Comparison of ENCODE assay signal across 9 cellular contexts in genomic region chr5:57494104-57495098, GRCh38. TPM values are rescaled to one million over a fixed set of nuclear protein-coding genes. Genes with fewer than 3 reads are reported as not detected.
DNase-seq lines count a peak whose midpoint lies in the region; ATAC-seq and TF ChIP-seq lines count a peak whose summit lies in the region.
"Had no signal": no experiment of that assay in that cellular context is flagged by ENCODE, and none has a peak within 500 bp of the region (broad histone marks: within the 10 kb centered on the region; RNA-seq: fewer than 3 reads in every experiment).

No MANE protein-coding gene starts in this region.

- H3K79me2 ChIP-seq in mesendoderm (ENCODE audit: control insufficient read depth, insufficient read depth, low read length) = no peaks in the 10 kb centered on the region

- H4K5ac ChIP-seq in mesendoderm (ENCODE audit: low read length) = no peak overlapping the region

- H3K27me3 ChIP-seq in mesendoderm (ENCODE audit: insufficient read depth, low read length, poor library complexity) (no peaks in the 10 kb centered on the region), upper lobe of right lung (no peaks in the 10 kb centered on the region)
- H3K27me3 ChIP-seq: thyroid gland had no signal

- no peak overlapping the region for H4K8ac ChIP-seq in mesendoderm (ENCODE audit: low read depth, low read length)

- H2AK5ac ChIP-seq in mesendoderm (ENCODE audit: low read length) = no peak overlapping the region

- H3K9me3 ChIP-seq in upper lobe of right lung = no peaks in the 10 kb centered on the region
- H3K9me3 ChIP-seq: thyroid gland had no signal

- H3K4me1 ChIP-seq in mesendoderm (ENCODE audit: control insufficient read depth, low read depth, low read length) (peaks cover 2% of the 10 kb centered on the region), upper lobe of right lung (peaks cover 14% of the 10 kb centered on the region)

- no peak overlapping the region for H2BK5ac ChIP-seq in mesendoderm (ENCODE audit: low read length)

- H3K4me3 ChIP-seq in astrocyte of the spinal cord (ENCODE audit: low read depth, low read length) = no peak overlapping the region
- no peak overlapping the region for H3K4me3 ChIP-seq in mesendoderm (ENCODE audit: low read length)
- H3K4me3 ChIP-seq in upper lobe of right lung = no peak overlapping the region
- H3K4me3 ChIP-seq: thyroid gland had no signal

- H3K36me3 ChIP-seq in mesendoderm (ENCODE audit: control insufficient read depth, insufficient read depth, low read length) (no peaks in the 10 kb centered on the region), upper lobe of right lung (no peaks in the 10 kb centered on the region)
- H3K36me3 ChIP-seq: thyroid gland had no signal

- H2BK15ac ChIP-seq in mesendoderm (replicated peaks; ENCODE audit: low read depth) = no peak overlapping the region

- H2BK120ac ChIP-seq in mesendoderm (ENCODE audit: low read depth, low read length) = no peak overlapping the region

- peak overlapping the region; percentile 38 for H3K56ac ChIP-seq in mesendoderm (ENCODE audit: low read length)

- H3K27ac ChIP-seq in mesendoderm (ENCODE audit: low read depth, low read length) = no peak overlapping the region
- peak overlapping the region; percentile 34 for H3K27ac ChIP-seq in upper lobe of right lung
- H3K27ac ChIP-seq: thyroid gland had no signal

- in situ Hi-C loops in astrocyte of the spinal cord (cut with HindIII; ENCODE audit: low sequenced_read_pairs) = loop anchor here (10.0 to 25.0 kb wide), 2 partner anchors 50 to 968 kb away; partner anchors contain the start of gene PLK2

- TF ChIP-seq CTCF in astrocyte of the spinal cord (IDR thresholded peaks at IDR 0.05; ENCODE audit: low read depth, low read length) (no peak), upper lobe of right lung (IDR thresholded peaks at IDR 0.05) (no peak)

- peak; percentile 35 for ATAC-seq in HG03342 (IDR thresholded peaks at IDR 0.05; ENCODE audit: unreplicated experiment)
- peak; percentile 86 for ATAC-seq in upper lobe of right lung

- no peak overlapping the region for H3K4me2 ChIP-seq in mesendoderm (ENCODE audit: low read length)

- WGBS in mesendoderm (ENCODE audit: extremely low coverage, insufficient coverage, low lambda C conversion rate) = no CpG with 5 or more reads among the region's 6 CpGs

- no peak overlapping the region for H3K18ac ChIP-seq in mesendoderm (ENCODE audit: low read length)

- no peaks in the 10 kb centered on the region for H3K79me1 ChIP-seq in mesendoderm (ENCODE audit: low read length)

- intact Hi-C loops in upper lobe of right lung (cut with DNase I) = loop anchor here (5.0 kb wide), 1 partner anchor 973 kb away; no protein-coding TSS in a partner anchor

- no peak overlapping the region for H3K4ac ChIP-seq in mesendoderm (ENCODE audit: low read depth, low read length)

- no peak overlapping the region for H3K9ac ChIP-seq in mesendoderm (ENCODE audit: low read length)

- DNase-seq in NCI-H2196 (lab: John Stamatoyannopoulos, UW; ENCODE audit: unreplicated experiment) = peak; percentile 1
- no peak for DNase-seq in NCI-H2196 treated with DMSO at 0.1 percent for 48 hours (lab: John Stamatoyannopoulos, UW; ENCODE audit: unreplicated experiment)
- DNase-seq in SIG-M5 treated with dmso at 0.1 percent for 504 hours (lab: John Stamatoyannopoulos, UW; ENCODE audit: unreplicated experiment) = peak; percentile 54
- peak; percentile 98 for DNase-seq in astrocyte of the spinal cord (ENCODE audit: low read depth, low spot score)
- peak; percentile 87 for DNase-seq in mesendoderm
- no peak for DNase-seq in upper lobe of right lung
- DNase-seq in GOT3 (lab: John Stamatoyannopoulos, UW) = no peak

- no peak overlapping the region for H3K23ac ChIP-seq in mesendoderm (ENCODE audit: low read length)

RNA-seq across cellular contexts. Expression of gene ACTBL2, which starts 11.8 kb away (rescaled TPM):
- not detected for polyA plus RNA-seq in mesendoderm (2013, experiment 1 of 2)
- not detected for polyA plus RNA-seq in mesendoderm (2013, experiment 2 of 2)
- total RNA-seq in upper lobe of right lung = not detected

Comparison
In these comparisons a context has a peak if more than half of its experiments do, and no peak if none do; other contexts are left out.
1. DNase-seq: peak in NCI-H2196 (single experiment), SIG-M5 treated with dmso at 0.1 percent for 504 hours (single experiment), astrocyte of the spinal cord (single experiment) and mesendoderm (single experiment); none in NCI-H2196 treated with DMSO at 0.1 percent for 48 hours (single experiment), upper lobe of right lung (single experiment) and GOT3 (single experiment).